ENCODE assay signal across 17 cellular contexts in genomic region chr7:135998081-135998480, GRCh38. TPM values are rescaled to one million over a fixed set of nuclear protein-coding genes. Genes with fewer than 3 reads are reported as not detected.
A peak's percentile ranks its signal among the peaks of the same experiment; 100 is the strongest.
DNase-seq lines count a peak whose midpoint lies in the region; ATAC-seq and TF ChIP-seq lines count a peak whose summit lies in the region.
"Had no signal": no experiment of that assay in that cellular context is flagged by ENCODE, and none has a peak within 500 bp of the region (broad histone marks: within the 10 kb centered on the region; RNA-seq: fewer than 3 reads in every experiment).

No MANE protein-coding gene starts in this region.

- no peaks in the 10 kb centered on the region for H3K9me3 Mint-ChIP-seq in MCF 10A (ENCODE audit: unreplicated experiment)
- H3K9me3 Mint-ChIP-seq: GM23338 had no signal

- H3K36me3 ChIP-seq in breast epithelium, result no peaks in the 10 kb centered on the region
- H3K36me3 ChIP-seq in ascending aorta, result no peaks in the 10 kb centered on the region
- H3K36me3 ChIP-seq: BLaER1 treated with 17β-estradiol and CSF1 and Interleukin-3, amounts not matched to agents 10 nM and 100 nM had no signal

- TF ChIP-seq CTCF in MCF 10A (IDR thresholded peaks at IDR 0.05; ENCODE audit: unreplicated experiment) (no peak), breast epithelium (IDR thresholded peaks at IDR 0.05) (no peak), epithelial cell of esophagus (IDR thresholded peaks at IDR 0.05; ENCODE audit: insufficient read depth, low read depth, low read length, missing control alignments) (no peak), ascending aorta (IDR thresholded peaks at IDR 0.05) (no peak)

- POLR2A ChIA-PET in MCF 10A (lab: Yijun Ruan, JAX), result no interaction called here

- no peak for ATAC-seq in GM19467 (IDR thresholded peaks at IDR 0.05; ENCODE audit: unreplicated experiment)
- ATAC-seq: GM23338 had no signal

- H3K4me1 ChIP-seq in breast epithelium (no peaks in the 10 kb centered on the region), ascending aorta (no peaks in the 10 kb centered on the region)

- intact Hi-C loops in MCF 10A (cut with micrococcal nuclease), result no loop called here
- intact Hi-C loops in breast epithelium (cut with DNase I; ENCODE audit: low total_unique reads), result no loop called here
- intact Hi-C loops in posterior cingulate gyrus (cut with DNase I), result no loop called here
- intact Hi-C loops in ascending aorta (cut with DNase I), result no loop called here

- H3K36me3 Mint-ChIP-seq in MCF 10A (ENCODE audit: insufficient read depth, unreplicated experiment), result no peaks in the 10 kb centered on the region

- no peak overlapping the region for H3K4me3 Mint-ChIP-seq in MCF 10A (ENCODE audit: unreplicated experiment)
- H3K4me3 Mint-ChIP-seq: CD4-positive, CD25-positive, alpha-beta regulatory T cell; GM23338 had no signal

- no peak overlapping the region for H3K27ac Mint-ChIP-seq in MCF 10A (ENCODE audit: low read depth, unreplicated experiment)
- H3K27ac Mint-ChIP-seq: CD4-positive, CD25-positive, alpha-beta regulatory T cell; GM23338 had no signal

- BruUV-seq in MCF 10A (replicated peaks; lab: Mats Ljungman, UMichigan), result no TSS peak

- H3K27me3 ChIP-seq in breast epithelium, result no peaks in the 10 kb centered on the region
- no peaks in the 10 kb centered on the region for H3K27me3 ChIP-seq in ascending aorta
- H3K27me3 ChIP-seq: BLaER1 treated with 17β-estradiol and CSF1 and Interleukin-3, amounts not matched to agents 10 nM and 100 nM had no signal

- DNase-seq in MCF 10A (ENCODE audit: unreplicated experiment), result peak; percentile 50
- no peak for DNase-seq in breast epithelium (ENCODE audit: low spot score in 2 of 2)
- peak; percentile 44 for DNase-seq in epithelial cell of esophagus (ENCODE audit: low read depth)
- DNase-seq in fibroblast of peridontal ligament (ENCODE audit: extremely low read depth), result peak; percentile 75
- no peak for DNase-seq in posterior cingulate gyrus
- no peak for DNase-seq in NCI-H226
- no peak for DNase-seq in ascending aorta (ENCODE audit: low spot score in 2 of 2)
- DNase-seq: CD4-positive, CD25-positive, alpha-beta regulatory T cell; DMS53; GF-D8; H7; IMR-90; KG1 had no signal

- peaks cover 15% of the 10 kb centered on the region for H3K4me1 Mint-ChIP-seq in MCF 10A (ENCODE audit: insufficient read depth, unreplicated experiment)
- H3K4me1 Mint-ChIP-seq: GM23338 had no signal

- CTCF ChIA-PET in MCF 10A (lab: Yijun Ruan, JAX), result interaction anchor here (3.4 to 3.9 kb wide), 2 partner anchors 11 to 197 kb away, joined by 24 to 32 read pairs; no protein-coding TSS in a partner anchor

- no peaks in the 10 kb centered on the region for H3K27me3 Mint-ChIP-seq in MCF 10A (ENCODE audit: insufficient read depth, unreplicated experiment)
- H3K27me3 Mint-ChIP-seq: CD4-positive, CD25-positive, alpha-beta regulatory T cell had no signal

- H3K4me3 ChIP-seq in breast epithelium (no peak overlapping the region), epithelial cell of esophagus (ENCODE audit: low read length) (no peak overlapping the region), ascending aorta (no peak overlapping the region)
- H3K4me3 ChIP-seq: BLaER1 treated with 17β-estradiol and CSF1 and Interleukin-3, amounts not matched to agents 10 nM and 100 nM; GM23338 had no signal

- no peak for TF ChIP-seq POLR2A in breast epithelium (IDR thresholded peaks at IDR 0.05)

- H3K9me3 ChIP-seq in breast epithelium (no peaks in the 10 kb centered on the region), ascending aorta (no peaks in the 10 kb centered on the region)
- H3K9me3 ChIP-seq: BLaER1 treated with 17β-estradiol and CSF1 and Interleukin-3, amounts not matched to agents 10 nM and 100 nM had no signal

- H3K27ac ChIP-seq in breast epithelium (no peak overlapping the region), ascending aorta (no peak overlapping the region)
- H3K27ac ChIP-seq: 22Rv1; BLaER1 treated with 17β-estradiol and CSF1 and Interleukin-3, amounts not matched to agents 10 nM and 100 nM had no signal

RNA-seq across cellular contexts. Expression of gene MTPN, which starts 20.9 kb away (rescaled TPM):
- total RNA-seq in MCF 10A (2022), result 153 and 178 TPM in 2 replicates
- total RNA-seq in breast epithelium, result 10 to 100 TPM; 66.5 to 97.0 (median 85.5) TPM
- total RNA-seq in ascending aorta, result 43.5 TPM

Comparison
In these comparisons a context has a peak if more than half of its experiments do, and no peak if none do; other contexts are left out.
1. DNase-seq: peak in MCF 10A (single experiment), epithelial cell of esophagus (single experiment) and fibroblast of peridontal ligament (single experiment); none in breast epithelium (0 of 2), posterior cingulate gyrus (0 of 10), NCI-H226 (single experiment) and ascending aorta (0 of 2).